In the genomic region with DNA sequence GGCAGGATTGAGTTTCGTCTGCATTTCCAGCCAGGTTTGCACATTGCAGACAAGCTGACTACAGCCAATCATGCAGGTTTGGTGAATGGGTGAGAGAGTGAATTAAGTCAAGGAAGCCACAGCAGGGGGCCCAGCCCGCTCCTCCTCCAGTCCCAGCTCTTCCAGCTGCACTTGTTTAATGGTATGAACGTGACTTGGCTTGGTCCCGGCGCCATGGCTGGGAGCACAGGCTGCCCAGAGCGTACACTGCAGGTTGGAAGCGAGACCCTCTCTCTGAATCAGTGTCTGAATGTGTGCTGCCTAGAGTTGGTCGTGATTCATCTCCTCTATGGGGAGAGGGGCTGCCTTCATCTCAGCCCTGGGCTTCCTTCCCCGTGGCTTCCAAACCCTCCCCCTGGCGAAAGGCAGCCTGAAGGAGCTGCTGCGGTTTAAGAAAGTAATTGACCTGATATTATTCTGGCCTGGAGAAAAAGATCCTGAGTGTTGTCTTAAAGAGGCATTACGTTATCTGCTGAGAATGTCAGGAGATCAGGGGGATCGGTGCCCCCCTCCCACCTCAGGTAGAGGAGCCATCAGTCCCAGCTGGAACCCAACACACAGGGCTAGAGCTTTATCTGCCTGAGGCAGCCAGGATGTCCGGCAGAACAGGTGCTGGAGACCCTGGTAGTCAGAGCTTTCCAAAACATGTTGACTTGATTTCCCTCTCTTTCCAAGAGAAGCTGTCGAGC, we compare ENCODE assay signal across 22 cellular contexts.
DNase-seq lines count a peak whose midpoint lies in the region; ATAC-seq and TF ChIP-seq lines count a peak whose summit lies in the region.
"Had no signal": no experiment of that assay in that cellular context is flagged by ENCODE, and none has a peak within 500 bp of the region (broad histone marks: within the 10 kb centered on the region; RNA-seq: fewer than 3 reads in every experiment).

No MANE protein-coding gene starts in this region.

- H3K56ac ChIP-seq in H9 (ENCODE audit: insufficient read length, low read depth, low read length) = no peak overlapping the region

- H3K27me3 ChIP-seq in A673 (replicated peaks; ENCODE audit: insufficient read depth, low read depth, low read length, poor library complexity) (no peaks in the 10 kb centered on the region), H9 (ENCODE audit: insufficient read depth, low read length) (no peaks in the 10 kb centered on the region), right cardiac atrium (ENCODE audit: control insufficient read depth, insufficient read depth) (no peaks in the 10 kb centered on the region)
- H3K27me3 ChIP-seq: BE2C had no signal

- ATAC-seq in GM19463 (IDR thresholded peaks at IDR 0.05; ENCODE audit: unreplicated experiment) = no peak
- no peak for ATAC-seq in right cardiac atrium
- ATAC-seq in stimulated activated effector memory CD8-positive, alpha-beta T cell treated with anti-CD3 and anti-CD28 coated beads, Interleukin-12 subunit alpha, Interleukin-12 subunit beta, amount 100 ng/mL, for 72 hours = no peak
- ATAC-seq: left lung had no signal

- TF ChIP-seq CTCF in A673 (conservative IDR thresholded peaks at IDR 0.05; ENCODE audit: low read depth, low read length) (no peak), H9 (conservative IDR thresholded peaks at IDR 0.05) (no peak)

- H3K14ac ChIP-seq in H9 (ENCODE audit: insufficient read depth, low read length) = 0 out of 2 replicates have a peak overlapping the region, but pooled peaks have one; percentile 9

- H3K9me3 Mint-ChIP-seq in H9 = no peaks in the 10 kb centered on the region
- no peaks in the 10 kb centered on the region for H3K9me3 Mint-ChIP-seq in stimulated activated effector memory CD8-positive, alpha-beta T cell treated with anti-CD3 and anti-CD28 coated beads, Interleukin-12 subunit alpha, Interleukin-12 subunit beta, amount 100 ng/mL, for 72 hours
- H3K9me3 Mint-ChIP-seq: activated CD4-positive, alpha-beta T cell treated with anti-CD3 and anti-CD28 coated beads, Interleukin-2, amount 10 ng/mL, durations not matched to agents 24 days and 14 days; activated naive CD8-positive, alpha-beta T cell treated with anti-CD3 and anti-CD28 coated beads for 36 hours; activated T-helper 2 cell treated with anti-CD3 and anti-CD28 coated beads, Interferon-gamma antibody, Interleukin-2, Interleukin-4, amounts not matched to agents 10 μg/mL and 5 μg/mL and 100 μg/mL, durations not matched to agents 14 hours and 24 hours and 36 hours; neural crest cell had no signal

- POLR2A ChIA-PET in A673 (lab: Charles Lee; ENCODE audit: low non-redundant PET) = no interaction called here

- H2AFZ ChIP-seq in H9 (ENCODE audit: low read length) = no peak overlapping the region

- H2BK12ac ChIP-seq in H9 (ENCODE audit: insufficient read length, low read depth, low read length) = no peak overlapping the region

- H3K36me3 Mint-ChIP-seq in H9 (ENCODE audit: insufficient read depth in 1 of 3, low read depth in 3 of 3) = peaks cover 2 to 9% (median 6%) of the 10 kb centered on the region in 3 experiments; a peak in 5 of 7 replicates
- no peaks in the 10 kb centered on the region for H3K36me3 Mint-ChIP-seq in stimulated activated effector memory CD8-positive, alpha-beta T cell treated with anti-CD3 and anti-CD28 coated beads, Interleukin-12 subunit alpha, Interleukin-12 subunit beta, amount 100 ng/mL, for 72 hours
- H3K36me3 Mint-ChIP-seq: activated naive CD8-positive, alpha-beta T cell treated with anti-CD3 and anti-CD28 coated beads for 36 hours had no signal

- WGBS in H9 (ENCODE audit: extremely low coverage, insufficient read length, low lambda C conversion rate) = no CpG with 5 or more reads among the region's 15 CpGs
- WGBS in right cardiac atrium = 55% methylated on average over 15 of the region's 15 CpGs

- H2BK120ac ChIP-seq in H9 (ENCODE audit: low read depth, low read length, poor library complexity, severe bottlenecking) = no peak overlapping the region

- no peak overlapping the region for H4K5ac ChIP-seq in H9 (ENCODE audit: insufficient read length, low read depth, low read length)

- H3K18ac ChIP-seq in H9 (ENCODE audit: insufficient read length, low read depth, low read length) = peak overlapping the region; percentile 65

- no peaks in the 10 kb centered on the region for H3K79me1 ChIP-seq in H9 (ENCODE audit: insufficient read depth, low read depth, low read length, poor library complexity, severe bottlenecking)

- no peak overlapping the region for H2BK20ac ChIP-seq in H9 (ENCODE audit: low read depth, low read length, poor library complexity, severe bottlenecking)

- H4K91ac ChIP-seq in H9 (ENCODE audit: insufficient read length, low read depth, low read length) = no peak overlapping the region

- no peak overlapping the region for H2BK5ac ChIP-seq in H9 (ENCODE audit: insufficient read length, low read length)

- no peak overlapping the region for H3K23ac ChIP-seq in H9 (ENCODE audit: insufficient read length, low read depth, low read length)

- H3K9me3 ChIP-seq in A673 (ENCODE audit: low read depth, low read length, poor library complexity, severe bottlenecking) (no peaks in the 10 kb centered on the region), H9 (ENCODE audit: control insufficient read depth, low read depth, low read length) (no peaks in the 10 kb centered on the region), SK-N-MC (ENCODE audit: low read depth, low read length) (no peaks in the 10 kb centered on the region), right cardiac atrium (ENCODE audit: control insufficient read depth, low read length) (no peaks in the 10 kb centered on the region)
- H3K9me3 ChIP-seq: BE2C, esophagus squamous epithelium, left lung had no signal

- no peak overlapping the region for H4K8ac ChIP-seq in H9 (replicated peaks; ENCODE audit: insufficient read length, low read depth, low read length)

- CTCF ChIA-PET in A673 (lab: Charles Lee) = no interaction called here

- no peaks in the 10 kb centered on the region for H3K79me2 ChIP-seq in H9 (ENCODE audit: insufficient read depth, low read length)

- H3T11ph ChIP-seq in H9 (ENCODE audit: low read length) = no peak overlapping the region

- H3K27ac ChIP-seq in A673 (ENCODE audit: low read depth, low read length, poor library complexity, severe bottlenecking) (no peak overlapping the region), H9 (ENCODE audit: insufficient read length, low read depth, low read length) (no peak overlapping the region), SK-N-MC (no peak overlapping the region), right cardiac atrium (ENCODE audit: low read length) (no peak overlapping the region)
- H3K27ac ChIP-seq: esophagus squamous epithelium, left lung had no signal

- H3K4me2 ChIP-seq in H9 (ENCODE audit: insufficient read depth, insufficient read length, low read length) = peak overlapping the region; percentile 9

- H2AK5ac ChIP-seq in H9 (ENCODE audit: insufficient read length, low read length) = no peak overlapping the region

- H3K4me3 ChIP-seq in A673 (ENCODE audit: low read depth, low read length, poor library complexity, severe bottlenecking) (no peak overlapping the region), SK-N-MC (peak overlapping the region; percentile 45), right cardiac atrium (ENCODE audit: low read length) (no peak overlapping the region)
- H3K4me3 ChIP-seq: esophagus squamous epithelium, left lung had no signal

- no peaks in the 10 kb centered on the region for H4K20me1 ChIP-seq in H9 (ENCODE audit: control insufficient read depth, insufficient read depth, insufficient read length)

- H3K4ac ChIP-seq in H9 (ENCODE audit: low read depth, low read length) = no peak overlapping the region

- peak overlapping the region; percentile 83 to 92 (median 91); a peak in 6 of 7 replicates for H3K27ac Mint-ChIP-seq in H9
- no peak overlapping the region for H3K27ac Mint-ChIP-seq in stimulated activated effector memory CD8-positive, alpha-beta T cell treated with anti-CD3 and anti-CD28 coated beads, Interleukin-12 subunit alpha, Interleukin-12 subunit beta, amount 100 ng/mL, for 72 hours
- H3K27ac Mint-ChIP-seq: activated CD4-positive, alpha-beta T cell treated with anti-CD3 and anti-CD28 coated beads, Interleukin-2, amount 10 ng/mL, durations not matched to agents 24 days and 14 days; activated naive CD8-positive, alpha-beta T cell treated with anti-CD3 and anti-CD28 coated beads for 36 hours; activated T-helper 2 cell treated with anti-CD3 and anti-CD28 coated beads, Interferon-gamma antibody, Interleukin-2, Interleukin-4, amounts not matched to agents 10 μg/mL and 5 μg/mL and 100 μg/mL, durations not matched to agents 14 hours and 24 hours and 36 hours had no signal

- H3K4me3 Mint-ChIP-seq in H9 = 0 out of 5 replicates have a peak overlapping the region, but pooled peaks of 1 of the 2 experiments have one; percentile 32
- H3K4me3 Mint-ChIP-seq in stimulated activated effector memory CD8-positive, alpha-beta T cell treated with anti-CD3 and anti-CD28 coated beads, Interleukin-12 subunit alpha, Interleukin-12 subunit beta, amount 100 ng/mL, for 72 hours = no peak overlapping the region
- H3K4me3 Mint-ChIP-seq: activated CD4-positive, alpha-beta T cell treated with anti-CD3 and anti-CD28 coated beads, Interleukin-2, amount 10 ng/mL, durations not matched to agents 24 days and 14 days; activated naive CD8-positive, alpha-beta T cell treated with anti-CD3 and anti-CD28 coated beads for 36 hours; neural crest cell had no signal

- H3K4me1 ChIP-seq in A673 (ENCODE audit: insufficient read depth, low read length, poor library complexity, severe bottlenecking) = peaks cover 3% of the 10 kb centered on the region
- H3K4me1 ChIP-seq in H9 (ENCODE audit: insufficient read depth, low read length) = peaks cover 3% of the 10 kb centered on the region; the same call in 1 of the 2 replicates
- no peaks in the 10 kb centered on the region for H3K4me1 ChIP-seq in right cardiac atrium (ENCODE audit: control insufficient read depth, insufficient read depth, low read length)
- H3K4me1 ChIP-seq: BE2C, esophagus squamous epithelium, left lung had no signal

- H3K36me3 ChIP-seq in A673 (ENCODE audit: insufficient read depth, low read length, poor library complexity, severe bottlenecking) (no peaks in the 10 kb centered on the region), SK-N-MC (ENCODE audit: insufficient read depth, low read length) (no peaks in the 10 kb centered on the region)
- H3K36me3 ChIP-seq: BE2C, esophagus squamous epithelium, left lung had no signal

- no peaks in the 10 kb centered on the region for H3K27me3 Mint-ChIP-seq in H9 (ENCODE audit: low read depth)
- H3K27me3 Mint-ChIP-seq: activated CD4-positive, alpha-beta T cell treated with anti-CD3 and anti-CD28 coated beads, Interleukin-2, amount 10 ng/mL, durations not matched to agents 24 days and 14 days had no signal

- H2BK15ac ChIP-seq in H9 (ENCODE audit: low read depth, low read length) = no peak overlapping the region

- no TSS peak for BruUV-seq in A673 (replicated peaks; lab: Mats Ljungman, UMichigan)

- no peaks in the 10 kb centered on the region for H3K23me2 ChIP-seq in H9 (ENCODE audit: insufficient read length, low read depth, low read length, poor library complexity, severe bottlenecking)

- intact Hi-C loops in A673 (cut with micrococcal nuclease; ENCODE audit: unreplicated experiment) (no loop called here), right cardiac atrium (cut with DNase I) (no loop called here)

- no peak overlapping the region for H3K9ac ChIP-seq in H9 (ENCODE audit: extremely low read depth, insufficient read length, low read length)
- H3K9ac ChIP-seq in SK-N-MC (ENCODE audit: insufficient read length) = no peak overlapping the region

- DNase-seq in A673 (ENCODE audit: low spot score) = peak; percentile 59
- peak; percentile 69 for DNase-seq in H9
- peak; percentile 16 for DNase-seq in SK-N-MC (ENCODE audit: low read depth, low spot score)
- peak; percentile 81 for DNase-seq in left kidney (ENCODE audit: low read depth, low spot score)
- no peak for DNase-seq in right cardiac atrium
- DNase-seq in stimulated activated effector memory CD8-positive, alpha-beta T cell treated with anti-CD3 and anti-CD28 coated beads, Interleukin-12 subunit alpha, Interleukin-12 subunit beta, amount 100 ng/mL, for 72 hours (ENCODE audit: low spot score in 2 of 2) = no peak
- DNase-seq in T-helper 1 cell = no peak
- DNase-seq: activated CD4-positive, alpha-beta T cell treated with anti-CD3 and anti-CD28 coated beads, Interleukin-2, amount 10 ng/mL, durations not matched to agents 24 days and 14 days; activated naive CD8-positive, alpha-beta T cell treated with anti-CD3 and anti-CD28 coated beads for 36 hours; BE2C; effector memory CD4-positive, alpha-beta T cell; esophagus squamous epithelium; left lung; NCI-H1048; NCI-H2081 treated with DMSO at 0.1 percent for 48 hours; NCI-H510A treated with DMSO at 0.1 percent for 48 hours; OCI-M1; SHP77; stimulated activated CD4-positive, alpha-beta T cell treated with anti-CD3 and anti-CD28 coated beads, Interleukin-4, amount 100 ng/mL, for 24 hours had no signal

- H3K4me1 Mint-ChIP-seq in H9 = peaks cover 29 to 40% of the 10 kb centered on the region in 2 experiments
- no peaks in the 10 kb centered on the region for H3K4me1 Mint-ChIP-seq in stimulated activated effector memory CD8-positive, alpha-beta T cell treated with anti-CD3 and anti-CD28 coated beads, Interleukin-12 subunit alpha, Interleukin-12 subunit beta, amount 100 ng/mL, for 72 hours
- H3K4me1 Mint-ChIP-seq: activated CD4-positive, alpha-beta T cell treated with anti-CD3 and anti-CD28 coated beads, Interleukin-2, amount 10 ng/mL, durations not matched to agents 24 days and 14 days had no signal

Comparison
In these comparisons a context has a peak if more than half of its experiments do, and no peak if none do; other contexts are left out.
1. DNase-seq: peak in A673 (single experiment), H9 (single experiment), SK-N-MC (single experiment) and left kidney (single experiment); none in right cardiac atrium (0 of 3), stimulated activated effector memory CD8-positive, alpha-beta T cell treated with anti-CD3 and anti-CD28 coated beads, Interleukin-12 subunit alpha, Interleukin-12 subunit beta, amount 100 ng/mL, for 72 hours (0 of 2) and T-helper 1 cell (0 of 5).